ENCODE assay signal across 9 cellular contexts in genomic region chr11:62804310-62805043, GRCh38. TPM values are rescaled to one million over a fixed set of nuclear protein-coding genes. Genes with fewer than 3 reads are reported as not detected.
DNase-seq lines count a peak whose midpoint lies in the region; ATAC-seq, FAIRE-seq and TF ChIP-seq lines count a peak whose summit lies in the region.
"Had no signal": no experiment of that assay in that cellular context is flagged by ENCODE, and none has a peak within 500 bp of the region (broad histone marks: within the 10 kb centered on the region; RNA-seq: fewer than 3 reads in every experiment).

No MANE protein-coding gene starts in this region.

- H3K9me3 ChIP-seq in HepG2 (ENCODE audit: low read length) (no peaks in the 10 kb centered on the region), thymus (ENCODE audit: control insufficient read depth) (no peaks in the 10 kb centered on the region)

- intact Hi-C loops in HepG2 (cut with micrococcal nuclease; ENCODE audit: unreplicated experiment) = loop anchor here (1.0 to 2.0 kb wide), 2 partner anchors 18 to 27 kb away; partner anchors contain the start of gene TMEM179B

- H3K4me3 ChIP-seq in HepG2 (replicated peaks in 1 of 3; ENCODE audit: insufficient read depth in 1 of 3, low read depth in 2 of 3, low read length in 3 of 3) = peak overlapping the region; percentile 86 to 97 (median 92)
- peak overlapping the region; percentile 80 for H3K4me3 ChIP-seq in thymus (ENCODE audit: low read length)

- no peak overlapping the region for H2AFZ ChIP-seq in HepG2 (ENCODE audit: low read length)

- peak overlapping the region; percentile 48 for H3K27ac ChIP-seq in HepG2 (ENCODE audit: extremely low read length, insufficient read depth, low read length)
- H3K27ac ChIP-seq in thymus (ENCODE audit: low read depth) = peak overlapping the region; percentile 94

- TF ChIP-seq POLR2A in HepG2 (IDR thresholded peaks at IDR 0.05; ENCODE audit: insufficient read depth in 1 of 2, low read depth in 2 of 2, low read length in 2 of 2) = no peak

- H3K9me3 Mint-ChIP-seq in brain = no peaks in the 10 kb centered on the region

- H3K4me2 ChIP-seq in HepG2 (ENCODE audit: low read depth, low read length) = peak overlapping the region; percentile 89

- in situ Hi-C loops in HepG2 (cut with HindIII; ENCODE audit: extremely low pct_ligation_motif_present, low pct_unique_long_range_greater_than_20kb) = no loop called here

- H3K4me1 ChIP-seq in HepG2 (ENCODE audit: insufficient read depth, low read length) = peaks cover 23% of the 10 kb centered on the region
- H3K4me1 ChIP-seq in thymus (ENCODE audit: control insufficient read depth, insufficient read depth, low read length) = peaks cover 8% of the 10 kb centered on the region

- peak overlapping the region; percentile 96 to 99 (median 98) for H3K27ac Mint-ChIP-seq in brain

- WGBS in HepG2 (ENCODE audit: low lambda C conversion rate) = 5% methylated on average over 14 of the region's 14 CpGs
- 9% methylated on average over 14 of the region's 14 CpGs for WGBS in thymus

- H3K36me3 Mint-ChIP-seq in brain = peaks cover 52% of the 10 kb centered on the region

- H3K4me1 Mint-ChIP-seq in brain = peaks cover 33% of the 10 kb centered on the region

- CTCF ChIA-PET in HepG2 (lab: Yijun Ruan, JAX; ENCODE audit: low intra/inter-chr PET ratio, low total read pairs) = no interaction called here

- TF ChIP-seq CTCF in brain (conservative IDR thresholded peaks at IDR 0.05) (no peak), HepG2 (CRISPR knock-in tag; IDR thresholded peaks at IDR 0.05) (no peak)

- DNase-seq in activated T-cell treated with anti-CD3 and anti-CD28 coated beads for 24 hours (ENCODE audit: low read depth) (peak; percentile 29), LHCN-M2 (ENCODE audit: low read depth) (peak; percentile 21), HepG2 (ENCODE audit: low spot score) (no peak), NCI-H446 treated with DMSO at 0.1 percent for 48 hours (lab: John Stamatoyannopoulos, UW) (no peak)
- no peak for DNase-seq in activated T-cell treated with anti-CD3 and anti-CD28 coated beads, Interleukin-2, amount 50 U/mL, for 1 hour

- H3K27me3 ChIP-seq in HepG2 (ENCODE audit: control insufficient read depth in 1 of 2, insufficient read depth in 2 of 2, low read length in 2 of 2) (no peaks in the 10 kb centered on the region; a peak in 1 of 5 replicates), thymus (ENCODE audit: control insufficient read depth, insufficient read depth) (no peaks in the 10 kb centered on the region)

- BruUV-seq in HepG2 (replicated peaks; lab: Mats Ljungman, UMichigan) = TSS peak; percentile 66

- no peak for FAIRE-seq in HepG2 (lab: Jason Lieb, UNC)

- H3K4me3 Mint-ChIP-seq in brain = peak overlapping the region; percentile 98 to 100 (median 100)

- TF ChIP-seq RAD21 in HepG2 (CRISPR knock-in tag; IDR thresholded peaks at IDR 0.05) = no peak

- peak; percentile 9; the same call in 2 of the 3 replicates for ATAC-seq in HepG2
- no peak for ATAC-seq in HG03469 (IDR thresholded peaks at IDR 0.05; ENCODE audit: unreplicated experiment)

- TF ChIP-seq EP300 in HepG2 (IDR thresholded peaks at IDR 0.05; ENCODE audit: low read depth in 2 of 2, low read length in 2 of 2) (no peak), HepG2 (CRISPR knock-in tag; IDR thresholded peaks at IDR 0.05; ENCODE audit: borderline replicate concordance) (no peak)

- H4K20me1 ChIP-seq in HepG2 (ENCODE audit: insufficient read depth, low read length) = no peaks in the 10 kb centered on the region; the same call in 1 of the 2 replicates

- H3K36me3 ChIP-seq in HepG2 (replicated peaks in 1 of 2; ENCODE audit: control insufficient read depth in 1 of 2, insufficient read depth in 2 of 2, low read length in 2 of 2) (peaks cover 14 to 34% of the 10 kb centered on the region in 2 experiments), thymus (ENCODE audit: control insufficient read depth, insufficient read depth) (peaks cover 43% of the 10 kb centered on the region)

- peaks cover 18% of the 10 kb centered on the region for H3K79me2 ChIP-seq in HepG2 (ENCODE audit: insufficient read depth, low read length)

- H3K27me3 Mint-ChIP-seq in brain = peaks cover 15% of the 10 kb centered on the region

- POLR2A ChIA-PET in HepG2 (lab: Yijun Ruan, JAX) = interaction anchor here (0.9 to 5.7 kb wide), 9 partner anchors 10 to 150 kb away, joined by 3 to 53 read pairs (median 4); partner anchors contain the start of genes STX5, TEX54, TMEM179B and WDR74

- peak overlapping the region; percentile 84 for H3K9ac ChIP-seq in HepG2 (ENCODE audit: insufficient read depth, low read depth, low read length)

RNA-seq across cellular contexts. Expression of gene NXF1, which starts 0.8 kb away (rescaled TPM):
- total RNA-seq in LHCN-M2 (2014; rRNA removed) (34.2 and 39.6 TPM in 2 replicates), HepG2 (2016; rRNA removed; fragmentation: Illumina TruSeq; extraction: Trizol) (26.2 and 30.9 TPM in 2 replicates)
- polyA plus RNA-seq in LHCN-M2 (2012) = 31.4 TPM
- polyA plus RNA-seq in brain (ENCODE audit: insufficient read depth, low read depth, low replicate concordance) (59.1 TPM), HepG2 (2011; rRNA removed) (30.4 and 39.7 TPM in 2 replicates), thymus (186 TPM)
- total RNA-seq in HepG2 (2016; cell fraction: cytosol; rRNA removed; fragmentation: Illumina TruSeq; extraction: Trizol; ENCODE audit: low read depth) = 6.3 and 6.4 TPM in 2 replicates
- 26.3 and 28.4 TPM in 2 replicates for total RNA-seq in HepG2 (2016; cell fraction: insoluble cytoplasmic fraction; rRNA removed; fragmentation: Illumina TruSeq; extraction: Trizol)
- 7.6 and 10.4 TPM in 2 replicates for total RNA-seq in HepG2 (2016; cell fraction: membrane; rRNA removed; fragmentation: Illumina TruSeq; extraction: Trizol)
- 34.7 and 37.1 TPM in 2 replicates for total RNA-seq in HepG2 (2016; cell fraction: nucleus; rRNA removed; fragmentation: Illumina TruSeq; extraction: Trizol)
- polyA plus RNA-seq in HepG2 (2011; cell fraction: cytosol; rRNA removed) = 18.7 and 20.6 TPM in 2 replicates
- 353 and 401 TPM in 2 replicates for polyA plus RNA-seq in HepG2 (2011; cell fraction: nucleus; rRNA removed)
- 36.2 and 63.4 TPM in 2 replicates for polyA plus RNA-seq in HepG2 (2012)
- polyA plus RNA-seq in HepG2 (2016; cell fraction: cytosol; fragmentation: Illumina TruSeq; extraction: Trizol; ENCODE audit: low read depth) = 5.1 and 5.2 TPM in 2 replicates
- polyA plus RNA-seq in HepG2 (2016; cell fraction: insoluble cytoplasmic fraction; fragmentation: Illumina TruSeq; extraction: Trizol; ENCODE audit: low read depth) = 49.2 and 51.6 TPM in 2 replicates
- polyA plus RNA-seq in HepG2 (2016; cell fraction: membrane; fragmentation: Illumina TruSeq; extraction: Trizol; ENCODE audit: low read depth) = 10.3 and 10.6 TPM in 2 replicates
- 134 and 143 TPM in 2 replicates for polyA plus RNA-seq in HepG2 (2016; cell fraction: nucleus; fragmentation: Illumina TruSeq; extraction: Trizol; ENCODE audit: insufficient read depth, low read depth)
- polyA minus RNA-seq in HepG2 (2011; rRNA and poly(A)+ RNA removed; ENCODE audit: low replicate concordance) = 24.4 and 74.3 TPM in 2 replicates
- 11.6 and 13.2 TPM in 2 replicates for polyA minus RNA-seq in HepG2 (2011; cell fraction: cytosol; rRNA and poly(A)+ RNA removed)
- polyA minus RNA-seq in HepG2 (2011; cell fraction: nucleus; rRNA and poly(A)+ RNA removed) = 56.4 and 77.8 TPM in 2 replicates

RNA-seq across cellular contexts. Expression of gene TMEM223, which starts 12.7 kb away (rescaled TPM):
- 26.9 and 32.6 TPM in 2 replicates for total RNA-seq in LHCN-M2 (2014; rRNA removed)
- polyA plus RNA-seq in LHCN-M2 (2012) = 16.8 TPM
- polyA plus RNA-seq in brain (ENCODE audit: insufficient read depth, low read depth, low replicate concordance) = 22.3 TPM
- 18.0 and 24.9 TPM in 2 replicates for total RNA-seq in HepG2 (2016; rRNA removed; fragmentation: Illumina TruSeq; extraction: Trizol)
- total RNA-seq in HepG2 (2016; cell fraction: cytosol; rRNA removed; fragmentation: Illumina TruSeq; extraction: Trizol; ENCODE audit: low read depth) = 24.0 and 27.7 TPM in 2 replicates
- total RNA-seq in HepG2 (2016; cell fraction: insoluble cytoplasmic fraction; rRNA removed; fragmentation: Illumina TruSeq; extraction: Trizol) = 18.1 and 26.8 TPM in 2 replicates
- 21.4 and 22.7 TPM in 2 replicates for total RNA-seq in HepG2 (2016; cell fraction: membrane; rRNA removed; fragmentation: Illumina TruSeq; extraction: Trizol)
- total RNA-seq in HepG2 (2016; cell fraction: nucleus; rRNA removed; fragmentation: Illumina TruSeq; extraction: Trizol) = 16.0 and 19.0 TPM in 2 replicates
- 19.5 TPM in 2 replicates for polyA plus RNA-seq in HepG2 (2011; rRNA removed)
- polyA plus RNA-seq in HepG2 (2011; cell fraction: cytosol; rRNA removed) = 27.5 and 30.1 TPM in 2 replicates
- 11.2 and 13.7 TPM in 2 replicates for polyA plus RNA-seq in HepG2 (2011; cell fraction: nucleus; rRNA removed)
- polyA plus RNA-seq in HepG2 (2012) = 9.3 and 9.8 TPM in 2 replicates
- 18.7 and 24.3 TPM in 2 replicates for polyA plus RNA-seq in HepG2 (2016; cell fraction: cytosol; fragmentation: Illumina TruSeq; extraction: Trizol; ENCODE audit: low read depth)
- 13.4 and 16.9 TPM in 2 replicates for polyA plus RNA-seq in HepG2 (2016; cell fraction: insoluble cytoplasmic fraction; fragmentation: Illumina TruSeq; extraction: Trizol; ENCODE audit: low read depth)
- polyA plus RNA-seq in HepG2 (2016; cell fraction: membrane; fragmentation: Illumina TruSeq; extraction: Trizol; ENCODE audit: low read depth) = 16.6 and 17.8 TPM in 2 replicates
- 22.4 and 26.0 TPM in 2 replicates for polyA plus RNA-seq in HepG2 (2016; cell fraction: nucleus; fragmentation: Illumina TruSeq; extraction: Trizol; ENCODE audit: insufficient read depth, low read depth)
- 23.7 and 38.2 TPM in 2 replicates for polyA minus RNA-seq in HepG2 (2011; rRNA and poly(A)+ RNA removed; ENCODE audit: low replicate concordance)
- polyA minus RNA-seq in HepG2 (2011; cell fraction: cytosol; rRNA and poly(A)+ RNA removed) = 7.8 and 9.2 TPM in 2 replicates
- 10.6 and 10.9 TPM in 2 replicates for polyA minus RNA-seq in HepG2 (2011; cell fraction: nucleus; rRNA and poly(A)+ RNA removed)
- 18.4 TPM for polyA plus RNA-seq in thymus

RNA-seq across cellular contexts. Expression of gene TMEM179B, which starts 17.3 kb away (rescaled TPM):
- total RNA-seq in LHCN-M2 (2014; rRNA removed) = 53.6 and 78.5 TPM in 2 replicates
- 75.7 TPM for polyA plus RNA-seq in LHCN-M2 (2012)
- 87.7 TPM for polyA plus RNA-seq in brain (ENCODE audit: insufficient read depth, low read depth, low replicate concordance)
- total RNA-seq in HepG2 (2016; rRNA removed; fragmentation: Illumina TruSeq; extraction: Trizol) = 11.4 and 24.8 TPM in 2 replicates
- 9.2 and 13.4 TPM in 2 replicates for total RNA-seq in HepG2 (2016; cell fraction: cytosol; rRNA removed; fragmentation: Illumina TruSeq; extraction: Trizol; ENCODE audit: low read depth)
- total RNA-seq in HepG2 (2016; cell fraction: insoluble cytoplasmic fraction; rRNA removed; fragmentation: Illumina TruSeq; extraction: Trizol) = 11.0 and 23.7 TPM in 2 replicates
- 12.0 and 14.6 TPM in 2 replicates for total RNA-seq in HepG2 (2016; cell fraction: membrane; rRNA removed; fragmentation: Illumina TruSeq; extraction: Trizol)
- 18.4 and 20.2 TPM in 2 replicates for total RNA-seq in HepG2 (2016; cell fraction: nucleus; rRNA removed; fragmentation: Illumina TruSeq; extraction: Trizol)
- 25.7 and 31.5 TPM in 2 replicates for polyA plus RNA-seq in HepG2 (2011; rRNA removed)
- polyA plus RNA-seq in HepG2 (2011; cell fraction: cytosol; rRNA removed) = 35.5 and 41.1 TPM in 2 replicates
- polyA plus RNA-seq in HepG2 (2011; cell fraction: nucleus; rRNA removed) = 16.2 and 27.4 TPM in 2 replicates
- 26.1 and 27.4 TPM in 2 replicates for polyA plus RNA-seq in HepG2 (2012)
- polyA plus RNA-seq in HepG2 (2016; cell fraction: cytosol; fragmentation: Illumina TruSeq; extraction: Trizol; ENCODE audit: low read depth) = 12.6 and 19.7 TPM in 2 replicates
- polyA plus RNA-seq in HepG2 (2016; cell fraction: insoluble cytoplasmic fraction; fragmentation: Illumina TruSeq; extraction: Trizol; ENCODE audit: low read depth) = 15.3 and 17.5 TPM in 2 replicates
- polyA plus RNA-seq in HepG2 (2016; cell fraction: membrane; fragmentation: Illumina TruSeq; extraction: Trizol; ENCODE audit: low read depth) = 18.5 and 20.7 TPM in 2 replicates
- 41.2 and 41.7 TPM in 2 replicates for polyA plus RNA-seq in HepG2 (2016; cell fraction: nucleus; fragmentation: Illumina TruSeq; extraction: Trizol; ENCODE audit: insufficient read depth, low read depth)
- 58.2 and 80.5 TPM in 2 replicates for polyA minus RNA-seq in HepG2 (2011; rRNA and poly(A)+ RNA removed; ENCODE audit: low replicate concordance)
- 20.0 and 25.1 TPM in 2 replicates for polyA minus RNA-seq in HepG2 (2011; cell fraction: cytosol; rRNA and poly(A)+ RNA removed)
- polyA minus RNA-seq in HepG2 (2011; cell fraction: nucleus; rRNA and poly(A)+ RNA removed) = 14.4 and 22.0 TPM in 2 replicates
- 58.2 TPM for polyA plus RNA-seq in thymus

RNA-seq across cellular contexts. Expression of gene STX5, which starts 27.4 kb away (rescaled TPM):
- total RNA-seq in LHCN-M2 (2014; rRNA removed) (21.5 and 25.2 TPM in 2 replicates), HepG2 (2016; rRNA removed; fragmentation: Illumina TruSeq; extraction: Trizol) (26.9 and 29.2 TPM in 2 replicates)
- polyA plus RNA-seq in LHCN-M2 (2012) = 38.1 TPM
- polyA plus RNA-seq in brain (ENCODE audit: insufficient read depth, low read depth, low replicate concordance) (75.3 TPM), HepG2 (2011; rRNA removed) (30.0 and 36.6 TPM in 2 replicates), thymus (31.2 TPM)
- total RNA-seq in HepG2 (2016; cell fraction: cytosol; rRNA removed; fragmentation: Illumina TruSeq; extraction: Trizol; ENCODE audit: low read depth) = 11.5 and 13.1 TPM in 2 replicates
- 28.7 and 31.4 TPM in 2 replicates for total RNA-seq in HepG2 (2016; cell fraction: insoluble cytoplasmic fraction; rRNA removed; fragmentation: Illumina TruSeq; extraction: Trizol)
- total RNA-seq in HepG2 (2016; cell fraction: membrane; rRNA removed; fragmentation: Illumina TruSeq; extraction: Trizol) = 21.4 and 25.5 TPM in 2 replicates
- 19.8 and 21.0 TPM in 2 replicates for total RNA-seq in HepG2 (2016; cell fraction: nucleus; rRNA removed; fragmentation: Illumina TruSeq; extraction: Trizol)
- polyA plus RNA-seq in HepG2 (2011; cell fraction: cytosol; rRNA removed) = 40.4 and 44.3 TPM in 2 replicates
- polyA plus RNA-seq in HepG2 (2011; cell fraction: nucleus; rRNA removed) = 58.1 and 64.7 TPM in 2 replicates
- polyA plus RNA-seq in HepG2 (2012) = 34.4 and 38.4 TPM in 2 replicates
- polyA plus RNA-seq in HepG2 (2016; cell fraction: cytosol; fragmentation: Illumina TruSeq; extraction: Trizol; ENCODE audit: low read depth) = 16.7 and 21.3 TPM in 2 replicates
- 46.7 and 47.9 TPM in 2 replicates for polyA plus RNA-seq in HepG2 (2016; cell fraction: insoluble cytoplasmic fraction; fragmentation: Illumina TruSeq; extraction: Trizol; ENCODE audit: low read depth)
- polyA plus RNA-seq in HepG2 (2016; cell fraction: membrane; fragmentation: Illumina TruSeq; extraction: Trizol; ENCODE audit: low read depth) = 24.0 and 30.0 TPM in 2 replicates
- polyA plus RNA-seq in HepG2 (2016; cell fraction: nucleus; fragmentation: Illumina TruSeq; extraction: Trizol; ENCODE audit: insufficient read depth, low read depth) = 28.2 and 33.5 TPM in 2 replicates
- 75.1 and 110 TPM in 2 replicates for polyA minus RNA-seq in HepG2 (2011; rRNA and poly(A)+ RNA removed; ENCODE audit: low replicate concordance)
- 15.7 and 21.4 TPM in 2 replicates for polyA minus RNA-seq in HepG2 (2011; cell fraction: cytosol; rRNA and poly(A)+ RNA removed)
- 39.8 and 49.6 TPM in 2 replicates for polyA minus RNA-seq in HepG2 (2011; cell fraction: nucleus; rRNA and poly(A)+ RNA removed)

RNA-seq across cellular contexts. Expression of gene TEX54, which starts 28.2 kb away (rescaled TPM):
- total RNA-seq in LHCN-M2 (2014; rRNA removed) (not detected in 2 replicates), HepG2 (2016; rRNA removed; fragmentation: Illumina TruSeq; extraction: Trizol) (not detected in 2 replicates)
- 0.35 TPM for polyA plus RNA-seq in LHCN-M2 (2012)
- polyA plus RNA-seq in brain (ENCODE audit: insufficient read depth, low read depth, low replicate concordance) (not detected), HepG2 (2011; rRNA removed) (not detected in 2 replicates), thymus (1.3 TPM)
- not detected in 2 replicates for total RNA-seq in HepG2 (2016; cell fraction: cytosol; rRNA removed; fragmentation: Illumina TruSeq; extraction: Trizol; ENCODE audit: low read depth)
- total RNA-seq in HepG2 (2016; cell fraction: insoluble cytoplasmic fraction; rRNA removed; fragmentation: Illumina TruSeq; extraction: Trizol) = not detected in 2 replicates
- total RNA-seq in HepG2 (2016; cell fraction: membrane; rRNA removed; fragmentation: Illumina TruSeq; extraction: Trizol) = not detected in 2 replicates
- total RNA-seq in HepG2 (2016; cell fraction: nucleus; rRNA removed; fragmentation: Illumina TruSeq; extraction: Trizol) = not detected in 2 replicates
- not detected in 2 replicates for polyA plus RNA-seq in HepG2 (2011; cell fraction: cytosol; rRNA removed)
- not detected in 2 replicates for polyA plus RNA-seq in HepG2 (2011; cell fraction: nucleus; rRNA removed)
- 0.55 TPM in 1 of 2 replicates, not detected in the other for polyA plus RNA-seq in HepG2 (2012)
- not detected in 2 replicates for polyA plus RNA-seq in HepG2 (2016; cell fraction: cytosol; fragmentation: Illumina TruSeq; extraction: Trizol; ENCODE audit: low read depth)
- not detected in 2 replicates for polyA plus RNA-seq in HepG2 (2016; cell fraction: insoluble cytoplasmic fraction; fragmentation: Illumina TruSeq; extraction: Trizol; ENCODE audit: low read depth)
- polyA plus RNA-seq in HepG2 (2016; cell fraction: membrane; fragmentation: Illumina TruSeq; extraction: Trizol; ENCODE audit: low read depth) = not detected in 2 replicates
- not detected in 2 replicates for polyA plus RNA-seq in HepG2 (2016; cell fraction: nucleus; fragmentation: Illumina TruSeq; extraction: Trizol; ENCODE audit: insufficient read depth, low read depth)
- polyA minus RNA-seq in HepG2 (2011; rRNA and poly(A)+ RNA removed; ENCODE audit: low replicate concordance) = not detected in 2 replicates
- polyA minus RNA-seq in HepG2 (2011; cell fraction: cytosol; rRNA and poly(A)+ RNA removed) = not detected in 2 replicates
- not detected in 2 replicates for polyA minus RNA-seq in HepG2 (2011; cell fraction: nucleus; rRNA and poly(A)+ RNA removed)
- total RNA-seq: left cardiac atrium had no signal

Comparison
In these comparisons a context has a peak if more than half of its experiments do, and no peak if none do; other contexts are left out.
1. DNase-seq: peak in activated T-cell treated with anti-CD3 and anti-CD28 coated beads for 24 hours (single experiment) and LHCN-M2 (single experiment); none in activated T-cell treated with anti-CD3 and anti-CD28 coated beads, Interleukin-2, amount 50 U/mL, for 1 hour (single experiment), HepG2 (single experiment) and NCI-H446 treated with DMSO at 0.1 percent for 48 hours (single experiment).